In genomic region chr20:8963330-8963729, GRCh38 we compare ENCODE assay signal across 8 cellular contexts.
"Had no signal": no experiment of that assay in that cellular context is flagged by ENCODE, and none has a peak within 500 bp of the region (broad histone marks: within the 10 kb centered on the region; RNA-seq: fewer than 3 reads in every experiment).

No MANE protein-coding gene starts in this region.

- DNase-seq: GDM1, GF-D8 had no signal

- ATAC-seq: GM12878 had no signal

- H3K4me3 ChIP-seq: GM12878 had no signal

- FAIRE-seq: G401.6, GM12878, GM12891, GM12892, GM18507, GM19239 had no signal
